In the genomic region with DNA sequence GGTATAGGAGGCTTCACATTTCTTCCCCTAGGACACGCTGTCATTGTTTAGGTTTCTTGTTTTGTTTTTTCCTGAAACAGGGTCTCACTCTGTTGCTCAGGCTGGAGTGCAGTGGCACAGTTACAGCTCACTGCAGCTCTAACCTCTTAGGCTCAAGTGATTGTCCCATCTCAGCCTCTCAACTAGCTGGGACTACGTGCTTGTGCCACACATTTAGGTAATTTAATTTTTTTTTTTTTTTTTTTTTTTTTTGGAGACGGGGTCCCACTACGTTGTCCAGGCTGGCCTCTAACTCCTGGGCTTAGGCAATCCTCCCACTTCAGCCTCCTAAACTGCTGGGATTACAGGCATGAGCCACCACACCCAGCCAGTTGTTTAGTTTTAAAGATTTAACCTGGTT, we compare ENCODE assay signal across 21 cellular contexts.
"Had no signal": no experiment of that assay in that cellular context is flagged by ENCODE, and none has a peak within 500 bp of the region (broad histone marks: within the 10 kb centered on the region; RNA-seq: fewer than 3 reads in every experiment).

No MANE protein-coding gene starts in this region.

- H3K9me3 ChIP-seq: SJSA1 had no signal

- H3K4me2 ChIP-seq: KMS-11 had no signal

- H3K36me3 ChIP-seq: SJSA1 had no signal

- H3K4me1 ChIP-seq: SJSA1 had no signal

- H3K27ac ChIP-seq: KMS-11, SJSA1, SK-N-MC had no signal

- H3K27me3 ChIP-seq: SJSA1 had no signal

- DNase-seq: MV-4-11, NCI-H1048, NCI-H1105, NCI-H1417, NCI-H1436 treated with DMSO at 0.1 percent for 48 hours, NCI-H1694, NCI-H1930, NCI-H2081, NCI-H2107, NCI-H2227 treated with DMSO at 0.1 percent for 48 hours, NCI-H446, NCI-H510A, NCI-H524 treated with DMSO at 0.1 percent for 48 hours, NCI-H69, NCI-H774, Right ventricle myocardium superior, RPMI8226, SIG-M5 had no signal

- H3K4me3 ChIP-seq: SJSA1, SK-N-MC had no signal

- H3K9ac ChIP-seq: KMS-11 had no signal
